ENCODE assay signal across 8 cellular contexts in the genomic region with DNA sequence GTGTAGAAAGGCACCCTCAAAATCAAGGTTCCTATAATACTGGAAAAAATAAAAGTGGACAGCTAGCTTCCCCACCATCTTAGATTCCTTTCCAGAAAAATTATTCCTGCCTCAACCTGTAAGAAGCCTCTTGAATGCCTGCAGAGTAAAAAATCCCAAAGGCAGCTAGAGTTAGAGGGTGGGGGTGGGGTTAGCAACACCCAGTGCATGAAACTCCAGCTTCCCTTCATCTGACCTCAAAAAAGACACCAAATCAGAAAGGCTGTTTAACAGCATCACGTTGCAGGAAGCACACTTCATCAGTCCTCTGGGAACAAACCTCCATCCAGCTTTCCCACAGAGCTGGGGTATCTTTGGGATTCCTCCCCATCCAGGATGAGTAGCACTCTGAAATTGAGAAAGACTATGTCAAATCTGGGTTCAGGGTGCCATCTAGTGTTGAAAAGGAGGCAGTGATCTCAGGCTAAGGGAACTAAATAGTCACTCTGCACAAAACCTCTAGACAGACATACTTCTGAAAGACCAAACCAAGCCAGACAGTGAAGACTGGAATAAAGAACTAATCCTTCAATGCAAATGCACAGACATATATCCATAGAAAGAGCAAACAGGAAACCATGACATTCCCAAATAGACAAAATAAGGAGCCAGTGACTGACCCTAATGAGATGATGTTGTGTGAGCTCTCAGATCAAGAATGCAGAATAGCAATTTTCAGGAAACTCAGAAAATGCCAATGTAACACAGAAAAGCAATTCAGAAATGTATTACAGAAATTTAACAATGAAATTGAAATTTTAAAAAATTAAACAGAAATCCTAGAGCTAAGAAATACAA.
DNase-seq lines count a peak whose midpoint lies in the region; ATAC-seq and TF ChIP-seq lines count a peak whose summit lies in the region.

No MANE protein-coding gene starts in this region.

- no peaks in the 10 kb centered on the region for H3K4me1 ChIP-seq in ovary (ENCODE audit: insufficient read depth)

- intact Hi-C loops in ovary (cut with DNase I) = no loop called here

- no peak overlapping the region for H3K27ac ChIP-seq in brain microvascular endothelial cell
- H3K27ac ChIP-seq in ovary = no peak overlapping the region

- peak; percentile 84 for ATAC-seq in HG02943 (IDR thresholded peaks at IDR 0.05; ENCODE audit: low read depth, unreplicated experiment)

- H3K36me3 ChIP-seq in brain microvascular endothelial cell (replicated peaks) = no peaks in the 10 kb centered on the region
- H3K36me3 ChIP-seq in ovary = no peaks in the 10 kb centered on the region

- H3K4me3 ChIP-seq in GM12864 (ENCODE audit: low read depth, low read length) (no peak overlapping the region), brain microvascular endothelial cell (ENCODE audit: low read depth, low read length) (no peak overlapping the region), ovary (no peak overlapping the region)

- WGBS in ovary, 3 donors = 4 to 22% (median 12%) methylated on average over 1 of the region's 1 CpG

- in situ Hi-C loops in brain microvascular endothelial cell (cut with HindIII; ENCODE audit: low pct_ligation_motif_present, low sequenced_read_pairs) = no loop called here

- no peak for TF ChIP-seq EP300 in ovary (IDR thresholded peaks at IDR 0.05)

- no peaks in the 10 kb centered on the region for H3K27me3 ChIP-seq in brain microvascular endothelial cell (replicated peaks)
- no peaks in the 10 kb centered on the region for H3K27me3 ChIP-seq in ovary

- TF ChIP-seq POLR2A in ovary (IDR thresholded peaks at IDR 0.05) = no peak

- DNase-seq in AG08396 (ENCODE audit: low spot score) = peak; percentile 52
- peak; percentile 5 for DNase-seq in GM12864 (ENCODE audit: low read depth)
- peak; percentile 58 for DNase-seq in NCI-H82 (lab: John Stamatoyannopoulos, UW)
- peak; percentile 39 for DNase-seq in brain microvascular endothelial cell
- DNase-seq in kidney glomerular epithelial cell (lab: John Stamatoyannopoulos, UW) = peak; percentile 2
- no peak for DNase-seq in activated effector memory CD4-positive, alpha-beta T cell treated with Interleukin-2 at 50 U/mL for 16 hours
- DNase-seq in ovary = no peak

- TF ChIP-seq CTCF in GM12864 (IDR thresholded peaks at IDR 0.05; ENCODE audit: low read depth, low read length, missing control alignments) (peak; percentile 57), brain microvascular endothelial cell (IDR thresholded peaks at IDR 0.05; ENCODE audit: low read depth, low read length, missing control alignments) (peak; percentile 78), ovary (IDR thresholded peaks at IDR 0.05) (no peak)

- H3K9me3 ChIP-seq in ovary = no peaks in the 10 kb centered on the region

Comparison
In these comparisons a context has a peak if more than half of its experiments do, and no peak if none do; other contexts are left out.
1. DNase-seq: peak in AG08396 (single experiment), GM12864 (single experiment), NCI-H82 (single experiment), brain microvascular endothelial cell (single experiment) and kidney glomerular epithelial cell (single experiment); none in activated effector memory CD4-positive, alpha-beta T cell treated with Interleukin-2 at 50 U/mL for 16 hours (single experiment) and ovary (0 of 5).
2. CTCF ChIP-seq: peak in GM12864 (single experiment) and brain microvascular endothelial cell (single experiment); none in ovary (0 of 3).